Comparison of ENCODE assay signal across 1 cellular context in the genomic region with DNA sequence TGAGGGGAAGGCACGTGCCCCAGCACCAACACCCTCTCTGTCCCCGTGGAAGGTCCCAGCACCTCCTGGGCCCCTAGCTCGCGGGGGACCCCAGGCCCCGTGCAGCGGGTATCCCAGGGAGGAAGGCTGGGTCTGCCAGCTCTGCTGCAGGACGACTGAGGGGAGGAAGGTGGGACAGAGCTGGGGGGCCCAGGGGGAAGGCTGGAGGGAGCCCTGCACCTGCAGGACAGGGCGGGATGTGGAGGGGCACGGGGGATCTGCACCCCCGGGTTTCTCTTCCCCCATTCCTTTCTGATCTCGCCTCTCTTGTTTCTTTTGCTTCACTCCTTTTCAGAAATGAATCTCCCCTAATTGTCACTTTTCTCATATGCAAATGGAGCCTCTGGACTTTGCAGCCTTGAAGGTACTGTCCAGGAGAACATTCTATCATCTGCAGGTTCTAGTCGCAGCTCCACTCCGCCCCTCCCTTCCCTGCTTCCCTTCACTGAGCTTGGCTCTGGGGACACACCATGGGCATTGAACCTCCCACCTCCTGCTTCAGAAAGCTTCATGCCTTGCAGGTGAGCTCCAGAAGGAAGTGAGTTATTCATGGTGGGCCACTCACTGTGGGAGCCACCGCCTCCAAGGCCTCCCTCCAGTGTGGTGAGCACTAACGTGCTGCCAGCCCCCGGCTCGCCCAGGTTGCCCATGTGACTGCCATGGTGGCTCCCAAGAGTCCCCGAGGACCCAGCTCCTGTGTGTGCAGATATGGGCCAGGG.
TF ChIP-seq lines count a peak whose summit lies in the region.

No MANE protein-coding gene starts in this region.

TF ChIP-seq in SK-N-SH, 30 proteins besides CTCF, POLR2A, EP300 and RAD21 (continued from another document):
- TF ChIP-seq, protein P1, sequence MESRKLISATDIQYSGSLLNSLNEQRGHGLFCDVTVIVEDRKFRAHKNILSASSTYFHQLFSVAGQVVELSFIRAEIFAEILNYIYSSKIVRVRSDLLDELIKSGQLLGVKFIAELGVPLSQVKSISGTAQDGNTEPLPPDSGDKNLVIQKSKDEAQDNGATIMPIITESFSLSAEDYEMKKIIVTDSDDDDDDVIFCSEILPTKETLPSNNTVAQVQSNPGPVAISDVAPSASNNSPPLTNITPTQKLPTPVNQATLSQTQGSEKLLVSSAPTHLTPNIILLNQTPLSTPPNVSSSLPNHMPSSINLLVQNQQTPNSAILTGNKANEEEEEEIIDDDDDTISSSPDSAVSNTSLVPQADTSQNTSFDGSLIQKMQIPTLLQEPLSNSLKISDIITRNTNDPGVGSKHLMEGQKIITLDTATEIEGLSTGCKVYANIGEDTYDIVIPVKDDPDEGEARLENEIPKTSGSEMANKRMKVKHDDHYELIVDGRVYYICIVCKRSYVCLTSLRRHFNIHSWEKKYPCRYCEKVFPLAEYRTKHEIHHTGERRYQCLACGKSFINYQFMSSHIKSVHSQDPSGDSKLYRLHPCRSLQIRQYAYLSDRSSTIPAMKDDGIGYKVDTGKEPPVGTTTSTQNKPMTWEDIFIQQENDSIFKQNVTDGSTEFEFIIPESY (IDR thresholded peaks at IDR 0.05; ENCODE audit: borderline replicate concordance, low read depth) = no peak
- no peak for TF ChIP-seq MEF2A (IDR thresholded peaks at IDR 0.05; ENCODE audit: borderline replicate concordance, low read depth)
